ENCODE assay signal across 11 cellular contexts in the genomic region with DNA sequence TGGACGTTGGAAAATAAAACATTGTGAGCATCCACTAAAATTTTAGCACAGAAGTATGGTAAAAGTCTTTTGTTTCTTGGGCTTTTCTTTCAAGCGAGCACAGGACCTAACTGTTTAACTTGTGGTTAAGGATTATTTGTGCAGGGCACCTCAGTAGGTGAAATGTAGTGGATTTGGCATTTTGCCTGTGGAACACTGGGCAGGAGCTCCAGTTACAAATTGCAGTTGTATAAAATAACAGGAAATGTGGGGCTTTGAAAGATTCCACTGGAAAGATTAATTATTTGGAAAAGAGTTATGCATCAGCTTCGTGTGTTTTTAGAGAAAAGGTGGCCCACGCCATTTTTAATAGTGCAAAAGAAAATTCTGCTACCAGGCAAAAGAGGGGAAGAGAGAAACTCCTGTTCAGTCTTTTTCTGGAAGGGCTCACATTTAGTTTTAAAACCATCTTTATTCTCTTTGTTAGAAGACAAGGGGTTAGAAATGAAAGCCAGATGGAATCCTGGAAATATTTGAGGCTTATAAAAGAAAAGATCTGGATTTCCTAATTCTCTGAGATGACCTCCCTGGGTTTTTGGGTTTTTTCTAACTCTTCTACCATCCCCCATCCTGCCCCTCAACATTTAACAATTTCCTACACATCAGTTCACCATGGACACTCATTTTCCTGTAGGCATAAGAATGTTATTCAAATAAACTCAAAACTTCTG.
A peak's percentile ranks its signal among the peaks of the same experiment; 100 is the strongest.
DNase-seq lines count a peak whose midpoint lies in the region; ATAC-seq and TF ChIP-seq lines count a peak whose summit lies in the region.
"Had no signal": no experiment of that assay in that cellular context is flagged by ENCODE, and none has a peak within 500 bp of the region (broad histone marks: within the 10 kb centered on the region; RNA-seq: fewer than 3 reads in every experiment).

No MANE protein-coding gene starts in this region.

- no peak for TF ChIP-seq CTCF in cardiac fibroblast (IDR thresholded peaks at IDR 0.05; ENCODE audit: low read depth, low read length)
- no peak for TF ChIP-seq CTCF in spleen (IDR thresholded peaks at IDR 0.05 in 8 of 11, conservative IDR thresholded peaks at IDR 0.05 in 3 of 11)

- no peaks in the 10 kb centered on the region for H3K36me3 ChIP-seq in spleen

- ATAC-seq in HG03342 (IDR thresholded peaks at IDR 0.05; ENCODE audit: unreplicated experiment) (no peak), GM18873 (IDR thresholded peaks at IDR 0.05; ENCODE audit: low FRiP score, unreplicated experiment) (no peak)
- ATAC-seq: esophagus mucosa; naive thymus-derived CD8-positive, alpha-beta T cell had no signal

- H3K4me1 ChIP-seq in spleen = peaks cover 0 to 10% (median 1%) of the 10 kb centered on the region in 6 donors

- no peaks in the 10 kb centered on the region for H3K27me3 ChIP-seq in spleen (replicated peaks in 1 of 7)

- 62 to 71% (median 70%) methylated on average over 4 of the region's 4 CpGs for WGBS in spleen, 5 donors

- H3K4me3 ChIP-seq in cardiac fibroblast (replicated peaks in 1 of 2; ENCODE audit: low read depth in 2 of 2, low read length in 2 of 2) (no peak overlapping the region), spleen (no peak overlapping the region)

- H3K9me3 ChIP-seq in spleen = no peaks in the 10 kb centered on the region

- intact Hi-C loops in spleen (cut with DNase I; ENCODE audit: low total_unique reads) = no loop called here

- DNase-seq in GM03348 (ENCODE audit: low spot score) = peak; percentile 33
- peak; percentile 78 for DNase-seq in NCI-H2029 (lab: John Stamatoyannopoulos, UW)
- DNase-seq in cardiac fibroblast (ENCODE audit: low read depth in 2 of 2) = peak; percentile 21 to 53
- peak; percentile 32 for DNase-seq in non-pigmented ciliary epithelial cell (ENCODE audit: low read depth)
- DNase-seq in SKM-1 (lab: John Stamatoyannopoulos, UW; ENCODE audit: unreplicated experiment) = no peak
- DNase-seq in spleen = no peak
- DNase-seq: activated naive CD4-positive, alpha-beta T cell treated with anti-CD3 and anti-CD28 coated beads for 36 hours; naive thymus-derived CD8-positive, alpha-beta T cell had no signal

- H3K27ac ChIP-seq in spleen = no peak overlapping the region

- no peak for TF ChIP-seq POLR2A in spleen (IDR thresholded peaks at IDR 0.05)

Comparison
In these comparisons a context has a peak if more than half of its experiments do, and no peak if none do; other contexts are left out.
1. DNase-seq: peak in GM03348 (single experiment), NCI-H2029 (single experiment), cardiac fibroblast (2 of 2) and non-pigmented ciliary epithelial cell (single experiment); none in SKM-1 (single experiment) and spleen (single experiment).